ENCODE assay signal across 22 cellular contexts in the genomic region with DNA sequence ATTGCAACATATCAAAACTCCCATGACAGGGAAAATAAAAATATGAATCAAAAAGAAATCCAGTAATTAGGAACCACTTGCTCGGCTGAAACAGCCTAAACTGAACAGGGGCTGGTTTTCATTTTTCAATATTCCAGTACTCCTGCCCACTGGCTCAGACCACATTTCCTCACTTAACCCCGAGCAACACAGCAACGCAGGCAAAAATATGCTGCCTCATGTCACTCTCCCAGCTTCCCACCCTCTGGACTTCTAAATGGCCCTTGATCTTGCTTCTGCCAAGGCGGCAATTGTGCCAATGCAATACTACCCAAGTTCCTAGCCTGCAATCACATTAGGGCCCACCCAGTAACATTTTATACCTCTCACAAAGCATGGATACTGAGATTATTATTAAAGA.
"Had no signal": no experiment of that assay in that cellular context is flagged by ENCODE, and none has a peak within 500 bp of the region (broad histone marks: within the 10 kb centered on the region; RNA-seq: fewer than 3 reads in every experiment).

No MANE protein-coding gene starts in this region.

- H2AFZ ChIP-seq: parathyroid adenoma had no signal

- H3K9me3 Mint-ChIP-seq: activated naive CD4-positive, alpha-beta T cell treated with anti-CD3 and anti-CD28 coated beads, Interleukin-2, amount 50 U/mL, for 72 hours; activated T-cell treated with anti-CD3 and anti-CD28 coated beads, Interleukin-2, amount 50 U/mL, for 72 hours; memory B cell; naive thymus-derived CD4-positive, alpha-beta T cell; neural crest cell; T-helper 2 cell treated with Interferon-gamma antibody and Interleukin-4, amounts not matched to agents 5 μg/mL and 100 μg/mL, for 36 hours had no signal

- H3K27me3 Mint-ChIP-seq: activated CD4-positive, alpha-beta T cell treated with anti-CD3 and anti-CD28 coated beads for 36 hours; memory B cell; naive thymus-derived CD4-positive, alpha-beta T cell had no signal

- H3K9me3 ChIP-seq: body of pancreas, esophagus muscularis mucosa, right lobe of liver, transverse colon had no signal

- H3K4me3 Mint-ChIP-seq: activated CD4-positive, alpha-beta T cell treated with anti-CD3 and anti-CD28 coated beads for 36 hours; activated T-cell treated with anti-CD3 and anti-CD28 coated beads, Interleukin-2, amount 50 U/mL, for 72 hours; memory B cell; naive thymus-derived CD4-positive, alpha-beta T cell; neural crest cell; T-helper 2 cell treated with Interferon-gamma antibody and Interleukin-4, amounts not matched to agents 5 μg/mL and 100 μg/mL, for 36 hours had no signal

- DNase-seq: activated CD4-positive, alpha-beta T cell treated with anti-CD3 and anti-CD28 coated beads for 36 hours; activated CD4-positive, CD25-positive, alpha-beta regulatory T cell; activated naive CD4-positive, alpha-beta T cell; activated T-cell treated with anti-CD3 and anti-CD28 coated beads for 4 hours; activated T-cell treated with anti-CD3 and anti-CD28 coated beads, Interleukin-2, amount 50 U/mL, for 72 hours; body of pancreas; hippocampal formation; midbrain; naive thymus-derived CD4-positive, alpha-beta T cell; right lobe of liver; stimulated activated CD4-positive, alpha-beta T cell treated with anti-CD3 and anti-CD28 coated beads, Interleukin-15, amount 100 ng/mL, for 24 hours; stimulated activated CD4-positive, alpha-beta T cell treated with anti-CD3 and anti-CD28 coated beads, Interleukin-2, amount 100 ng/mL, for 24 hours; stimulated activated naive CD4-positive, alpha-beta T cell; T-helper 1 cell; transverse colon had no signal

- ATAC-seq: activated CD4-positive, alpha-beta T cell treated with anti-CD3 and anti-CD28 coated beads for 36 hours; activated naive CD4-positive, alpha-beta T cell treated with anti-CD3 and anti-CD28 coated beads, Interleukin-2, amount 50 U/mL, for 72 hours; activated T-cell treated with anti-CD3 and anti-CD28 coated beads, Interleukin-2, amount 50 U/mL, for 72 hours; body of pancreas; naive thymus-derived CD4-positive, alpha-beta T cell had no signal

- H3K36me3 ChIP-seq: cardiac muscle cell had no signal

- H3K4me1 Mint-ChIP-seq: activated CD4-positive, alpha-beta T cell treated with anti-CD3 and anti-CD28 coated beads for 36 hours; memory B cell; neural crest cell had no signal

- H3K9ac ChIP-seq: parathyroid adenoma had no signal

- H3K27ac ChIP-seq: body of pancreas, cardiac muscle cell, esophagus muscularis mucosa, parathyroid adenoma, right lobe of liver, transverse colon had no signal

- H3K79me2 ChIP-seq: parathyroid adenoma had no signal

- H3K4me3 ChIP-seq: body of pancreas, cardiac muscle cell, esophagus muscularis mucosa, right lobe of liver, transverse colon had no signal

- H3K27ac Mint-ChIP-seq: activated CD4-positive, alpha-beta T cell treated with anti-CD3 and anti-CD28 coated beads for 36 hours; activated naive CD4-positive, alpha-beta T cell treated with anti-CD3 and anti-CD28 coated beads, Interleukin-2, amount 50 U/mL, for 72 hours; activated T-cell treated with anti-CD3 and anti-CD28 coated beads, Interleukin-2, amount 50 U/mL, for 72 hours; memory B cell; naive thymus-derived CD4-positive, alpha-beta T cell had no signal

- H3K27me3 ChIP-seq: body of pancreas, cardiac muscle cell, esophagus muscularis mucosa, right lobe of liver, transverse colon had no signal

- H3K4me1 ChIP-seq: body of pancreas, parathyroid adenoma, right lobe of liver, transverse colon had no signal
